ENCODE assay signal across 1 cellular context in genomic region chr11:65182258-65183170, GRCh38.
TF ChIP-seq lines count a peak whose summit lies in the region.

No MANE protein-coding gene starts in this region.

TF ChIP-seq in WTC11, 78 proteins besides CTCF, POLR2A, EP300 and RAD21 (continued from another document):
- no peak for TF ChIP-seq ZNF532 (CRISPR knock-in tag; IDR thresholded peaks at IDR 0.05; ENCODE audit: borderline replicate concordance)
- no peak for TF ChIP-seq TP53 (CRISPR knock-in tag; IDR thresholded peaks at IDR 0.05)
- no peak for TF ChIP-seq NFATC4 (CRISPR knock-in tag; IDR thresholded peaks at IDR 0.05)
- peak; percentile 81 for TF ChIP-seq USF2 (CRISPR knock-in tag; IDR thresholded peaks at IDR 0.05)
- TF ChIP-seq ZMAT4 (CRISPR knock-in tag; IDR thresholded peaks at IDR 0.05), result no peak
- TF ChIP-seq FOXJ3 (CRISPR knock-in tag; IDR thresholded peaks at IDR 0.05; ENCODE audit: borderline replicate concordance), result no peak
- no peak for TF ChIP-seq NFYB (CRISPR knock-in tag; conservative IDR thresholded peaks at IDR 0.05; ENCODE audit: low read depth)
- no peak for TF ChIP-seq TCF7 (CRISPR knock-in tag; IDR thresholded peaks at IDR 0.05; ENCODE audit: low read depth)
- TF ChIP-seq JAZF1 (CRISPR knock-in tag; IDR thresholded peaks at IDR 0.05), result no peak
- peak; percentile 71 for TF ChIP-seq PRDM15 (CRISPR knock-in tag; IDR thresholded peaks at IDR 0.05)
- no peak for TF ChIP-seq STAT6 (CRISPR knock-in tag; conservative IDR thresholded peaks at IDR 0.05; ENCODE audit: low read depth)
- TF ChIP-seq ZNF317 (CRISPR knock-in tag; IDR thresholded peaks at IDR 0.05; ENCODE audit: borderline replicate concordance, low read depth), result no peak
- TF ChIP-seq ARID4B (CRISPR knock-in tag; IDR thresholded peaks at IDR 0.05; ENCODE audit: borderline replicate concordance), result peak; percentile 11; the same call in 1 of the 2 replicates
- no peak for TF ChIP-seq SOX15 (CRISPR knock-in tag; IDR thresholded peaks at IDR 0.05)
- 0 out of 2 replicates have a peak, but pooled peaks have one; percentile 1 for TF ChIP-seq ESRRA (CRISPR knock-in tag; IDR thresholded peaks at IDR 0.05; ENCODE audit: borderline replicate concordance)
- TF ChIP-seq OVOL2 (CRISPR knock-in tag; IDR thresholded peaks at IDR 0.05; ENCODE audit: borderline replicate concordance), result no peak
